9 cellular contexts compared by ENCODE assay signal in genomic region chr11:34565417-34566208, GRCh38. TPM values are rescaled to one million over a fixed set of nuclear protein-coding genes. Genes with fewer than 3 reads are reported as not detected.
DNase-seq lines count a peak whose midpoint lies in the region; ATAC-seq and TF ChIP-seq lines count a peak whose summit lies in the region.
"Had no signal": no experiment of that assay in that cellular context is flagged by ENCODE, and none has a peak within 500 bp of the region (broad histone marks: within the 10 kb centered on the region; RNA-seq: fewer than 3 reads in every experiment).

No MANE protein-coding gene starts in this region.

- peaks cover 15% of the 10 kb centered on the region for H3K27me3 Mint-ChIP-seq in chondrocyte (ENCODE audit: low read depth)
- H3K27me3 Mint-ChIP-seq in stimulated activated naive B cell treated with anti-CD40 and anti-IgM and Interleukin-4, amounts not matched to agents 10 μg/mL and 1 μg/mL and 100 μg/mL, for 72 hours, result peaks cover 39 to 45% of the 10 kb centered on the region in 2 donors

- H3K27ac Mint-ChIP-seq in chondrocyte (ENCODE audit: unreplicated experiment), result no peak overlapping the region
- H3K27ac Mint-ChIP-seq in stimulated activated naive B cell treated with anti-CD40 and anti-IgM and Interleukin-4, amounts not matched to agents 10 μg/mL and 1 μg/mL and 100 μg/mL, for 72 hours, result no peak overlapping the region

- H3K36me3 ChIP-seq in vagina, result no peaks in the 10 kb centered on the region

- intact Hi-C loops in vagina (cut with DNase I), result no loop called here

- peak; percentile 34 for DNase-seq in activated CD4-positive, alpha-beta T cell treated with anti-CD3 and anti-CD28 coated beads for 48 hours
- no peak for DNase-seq in activated CD4-positive, alpha-beta T cell treated with anti-CD3 and anti-CD28 coated beads, Interleukin-2, amount 50 U/mL, for 1 hour
- DNase-seq in NCI-H526 (lab: John Stamatoyannopoulos, UW) (peak; percentile 38 to 82), chondrocyte (ENCODE audit: low spot score) (no peak), vagina (ENCODE audit: extremely low spot score in 2 of 2) (no peak)
- DNase-seq in stimulated activated naive B cell treated with anti-CD40 and anti-IgM and Interleukin-4, amounts not matched to agents 10 μg/mL and 1 μg/mL and 100 μg/mL, for 72 hours, result peak; percentile 8

- no peaks in the 10 kb centered on the region for H3K4me1 ChIP-seq in vagina

- H3K9me3 Mint-ChIP-seq in chondrocyte (ENCODE audit: low read depth), result no peaks in the 10 kb centered on the region
- no peaks in the 10 kb centered on the region for H3K9me3 Mint-ChIP-seq in stimulated activated naive B cell treated with anti-CD40 and anti-IgM and Interleukin-4, amounts not matched to agents 10 μg/mL and 1 μg/mL and 100 μg/mL, for 72 hours

- H3K4me3 ChIP-seq in vagina, result no peak overlapping the region

- peak; percentile 68 to 78 for ATAC-seq in stimulated activated naive B cell treated with anti-CD40 and anti-IgM and Interleukin-4, amounts not matched to agents 10 μg/mL and 1 μg/mL and 100 μg/mL, for 72 hours (replicated peaks)
- ATAC-seq in GM21786 (IDR thresholded peaks at IDR 0.05; ENCODE audit: unreplicated experiment) (no peak), GM19328 (IDR thresholded peaks at IDR 0.05; ENCODE audit: unreplicated experiment) (no peak)

- H3K4me1 Mint-ChIP-seq in chondrocyte (ENCODE audit: low read depth), result peaks cover 10% of the 10 kb centered on the region
- peaks cover 0 to 4% of the 10 kb centered on the region in 2 donors for H3K4me1 Mint-ChIP-seq in stimulated activated naive B cell treated with anti-CD40 and anti-IgM and Interleukin-4, amounts not matched to agents 10 μg/mL and 1 μg/mL and 100 μg/mL, for 72 hours

- TF ChIP-seq POLR2A in vagina (IDR thresholded peaks at IDR 0.05), result no peak

- TF ChIP-seq CTCF in chondrocyte (IDR thresholded peaks at IDR 0.05) (peak; percentile 58), vagina (IDR thresholded peaks at IDR 0.05) (no peak)

- no peak overlapping the region for H3K27ac ChIP-seq in vagina

- no peaks in the 10 kb centered on the region for H3K36me3 Mint-ChIP-seq in chondrocyte (ENCODE audit: low read depth)
- H3K36me3 Mint-ChIP-seq in stimulated activated naive B cell treated with anti-CD40 and anti-IgM and Interleukin-4, amounts not matched to agents 10 μg/mL and 1 μg/mL and 100 μg/mL, for 72 hours, result no peaks in the 10 kb centered on the region

- H3K9me3 ChIP-seq in vagina, result no peaks in the 10 kb centered on the region

- no peak overlapping the region for H3K4me3 Mint-ChIP-seq in chondrocyte (ENCODE audit: unreplicated experiment)
- H3K4me3 Mint-ChIP-seq in stimulated activated naive B cell treated with anti-CD40 and anti-IgM and Interleukin-4, amounts not matched to agents 10 μg/mL and 1 μg/mL and 100 μg/mL, for 72 hours, result no peak overlapping the region

- no peaks in the 10 kb centered on the region for H3K27me3 ChIP-seq in vagina

RNA-seq across cellular contexts. Expression of gene ELF5, which starts 52.0 kb away (rescaled TPM):
- not detected in 3 replicates for total RNA-seq in chondrocyte
- total RNA-seq in vagina, result not detected
- total RNA-seq: skeletal muscle tissue had no signal

RNA-seq across cellular contexts. Expression of gene EHF, which starts 55.3 kb away (rescaled TPM):
- total RNA-seq in chondrocyte (not detected in 3 replicates), vagina (121 TPM)
- total RNA-seq: skeletal muscle tissue had no signal

Comparison
In these comparisons a context has a peak if more than half of its experiments do, and no peak if none do; other contexts are left out.
1. DNase-seq: peak in activated CD4-positive, alpha-beta T cell treated with anti-CD3 and anti-CD28 coated beads for 48 hours (single experiment), NCI-H526 (2 of 2) and stimulated activated naive B cell treated with anti-CD40 and anti-IgM and Interleukin-4, amounts not matched to agents 10 μg/mL and 1 μg/mL and 100 μg/mL, for 72 hours (single experiment); none in activated CD4-positive, alpha-beta T cell treated with anti-CD3 and anti-CD28 coated beads, Interleukin-2, amount 50 U/mL, for 1 hour (single experiment), chondrocyte (single experiment) and vagina (0 of 2).
2. ATAC-seq: peak in stimulated activated naive B cell treated with anti-CD40 and anti-IgM and Interleukin-4, amounts not matched to agents 10 μg/mL and 1 μg/mL and 100 μg/mL, for 72 hours (2 of 2); none in GM21786 (single experiment) and GM19328 (single experiment).
3. RNA of gene EHF, which starts 55.3 kb away (total RNA-seq): 121 TPM in vagina (single experiment); not detected in chondrocyte; every median in the first group is over 100 times any median in the second.